ENCODE assay signal across 12 cellular contexts in genomic region chr18:37266290-37266689, GRCh38.
DNase-seq lines count a peak whose midpoint lies in the region; ATAC-seq and TF ChIP-seq lines count a peak whose summit lies in the region.
"Had no signal": no experiment of that assay in that cellular context is flagged by ENCODE, and none has a peak within 500 bp of the region (broad histone marks: within the 10 kb centered on the region; RNA-seq: fewer than 3 reads in every experiment).

No MANE protein-coding gene starts in this region.

- H3K4me1 Mint-ChIP-seq in nephron progenitor cell, result no peaks in the 10 kb centered on the region
- H3K4me1 Mint-ChIP-seq: activated naive CD8-positive, alpha-beta T cell treated with anti-CD3 and anti-CD28 coated beads for 36 hours had no signal

- TF ChIP-seq CTCF in GM12865 (IDR thresholded peaks at IDR 0.05; ENCODE audit: insufficient read depth, low read depth, low read length, missing control alignments), result peak; percentile 10
- 0 out of 2 replicates have a peak, but pooled peaks have one; percentile 17 for TF ChIP-seq CTCF in VCaP (conservative IDR thresholded peaks at IDR 0.05)
- peak; percentile 48 for TF ChIP-seq CTCF in nephron progenitor cell (IDR thresholded peaks at IDR 0.05)

- H3K27ac ChIP-seq in VCaP, result no peak overlapping the region
- H3K27ac ChIP-seq: Peyer's patch had no signal

- DNase-seq in GM12865 (ENCODE audit: low read depth), result no peak
- DNase-seq in nephron progenitor cell, result peak; percentile 49
- DNase-seq in hepatic stellate cell (ENCODE audit: low spot score), result no peak
- DNase-seq in globus pallidus (ENCODE audit: low spot score), result no peak
- DNase-seq: activated naive CD8-positive, alpha-beta T cell treated with anti-CD3 and anti-CD28 coated beads for 36 hours; NCI-H2081; Peyer's patch; T1000 had no signal

- H3K4me3 ChIP-seq in GM12865 (ENCODE audit: low read depth, low read length), result no peak overlapping the region
- H3K4me3 ChIP-seq: Peyer's patch had no signal

- peak; percentile 57 for ATAC-seq in HG02938 (IDR thresholded peaks at IDR 0.05; ENCODE audit: unreplicated experiment)
- no peak for ATAC-seq in HG03196 (IDR thresholded peaks at IDR 0.05; ENCODE audit: unreplicated experiment)
- ATAC-seq: sciatic nerve had no signal

- no peak overlapping the region for H3K27ac Mint-ChIP-seq in nephron progenitor cell
- H3K27ac Mint-ChIP-seq: activated naive CD8-positive, alpha-beta T cell treated with anti-CD3 and anti-CD28 coated beads for 36 hours had no signal

- peaks cover 27% of the 10 kb centered on the region for H3K27me3 Mint-ChIP-seq in nephron progenitor cell (ENCODE audit: low read depth, poor library complexity)

- H3K4me3 Mint-ChIP-seq in nephron progenitor cell, result no peak overlapping the region
- H3K4me3 Mint-ChIP-seq: activated naive CD8-positive, alpha-beta T cell treated with anti-CD3 and anti-CD28 coated beads for 36 hours had no signal

- no peaks in the 10 kb centered on the region for H3K9me3 Mint-ChIP-seq in nephron progenitor cell
- H3K9me3 Mint-ChIP-seq: activated naive CD8-positive, alpha-beta T cell treated with anti-CD3 and anti-CD28 coated beads for 36 hours had no signal

- H3K36me3 Mint-ChIP-seq in nephron progenitor cell (ENCODE audit: low read depth), result no peaks in the 10 kb centered on the region
- H3K36me3 Mint-ChIP-seq: activated naive CD8-positive, alpha-beta T cell treated with anti-CD3 and anti-CD28 coated beads for 36 hours had no signal
